ENCODE assay signal across 8 cellular contexts in the genomic region with DNA sequence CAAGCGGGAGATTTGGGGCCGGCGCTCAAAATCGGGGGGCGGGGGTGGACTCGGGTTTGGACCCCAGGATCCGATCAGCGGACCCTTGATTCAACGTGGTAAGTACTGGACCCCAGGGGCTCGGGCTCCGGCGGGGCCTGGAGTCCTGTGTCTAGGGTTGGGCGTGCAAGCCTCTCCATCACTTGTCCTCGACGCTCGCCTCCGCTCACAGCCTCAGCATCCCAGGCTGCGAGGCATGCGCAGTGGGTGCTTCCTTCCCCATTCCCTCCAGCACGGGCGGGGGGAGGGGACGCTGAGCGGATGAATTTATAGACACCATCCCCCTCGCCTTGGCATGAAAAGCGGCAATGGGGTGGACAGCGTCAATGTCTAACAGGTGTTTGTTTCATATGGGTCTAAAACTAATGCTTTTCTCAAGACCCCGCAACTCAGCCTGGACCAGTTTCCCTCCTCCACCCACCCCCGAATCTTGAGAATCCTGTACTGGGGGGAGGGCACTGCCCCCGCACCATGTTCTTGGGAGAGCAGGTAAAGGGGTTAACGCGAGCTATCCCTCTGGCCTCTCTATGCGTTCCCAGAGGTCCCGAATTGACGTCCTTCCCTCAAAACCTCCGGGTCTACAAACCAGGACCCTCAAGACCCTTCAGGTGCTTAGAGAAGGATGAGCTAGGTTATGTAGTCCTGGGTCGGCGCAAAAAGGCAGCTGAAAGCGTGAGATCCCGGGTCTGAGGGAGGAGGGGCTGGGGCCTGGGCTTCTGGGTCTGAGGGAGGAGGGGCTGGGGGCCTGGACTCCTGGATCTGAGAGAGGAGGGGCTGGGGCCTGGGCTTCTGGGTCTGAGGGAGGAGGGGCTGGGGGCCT. TPM values are rescaled to one million over a fixed set of nuclear protein-coding genes. Genes with fewer than 3 reads are reported as not detected.
A peak's percentile ranks its signal among the peaks of the same experiment; 100 is the strongest.
DNase-seq lines count a peak whose midpoint lies in the region; ATAC-seq and TF ChIP-seq lines count a peak whose summit lies in the region.

No MANE protein-coding gene starts in this region.

- TF ChIP-seq CTCF in breast epithelium (IDR thresholded peaks at IDR 0.05): no peak

- no peak for ATAC-seq in GM21576 (IDR thresholded peaks at IDR 0.05; ENCODE audit: unreplicated experiment)

- intact Hi-C loops in breast epithelium (cut with DNase I; ENCODE audit: low total_unique reads): no loop called here

- H3K27ac ChIP-seq in breast epithelium (peak overlapping the region in 1 of 2 donors; percentile 70), iPS-18a (ENCODE audit: low read length) (peak overlapping the region; percentile 46)

- H3K36me3 ChIP-seq in breast epithelium (no peaks in the 10 kb centered on the region), iPS-18a (ENCODE audit: control insufficient read depth, low read depth, low read length) (peaks cover 23% of the 10 kb centered on the region)

- no peaks in the 10 kb centered on the region for H3K27me3 ChIP-seq in breast epithelium
- no peaks in the 10 kb centered on the region for H3K27me3 ChIP-seq in iPS-18a (ENCODE audit: control insufficient read depth, insufficient read depth, low read length)

- peaks cover 0 to 6% of the 10 kb centered on the region in 2 donors for H3K4me1 ChIP-seq in breast epithelium
- H3K4me1 ChIP-seq in iPS-18a (ENCODE audit: control insufficient read depth, low read depth, low read length): no peaks in the 10 kb centered on the region

- no peak for TF ChIP-seq POLR2A in breast epithelium (IDR thresholded peaks at IDR 0.05)

- peak overlapping the region; percentile 46 to 75 (median 58) for H3K4me3 ChIP-seq in breast epithelium
- peak overlapping the region; percentile 79 for H3K4me3 ChIP-seq in iPS-18a (ENCODE audit: low read length)
- peak overlapping the region; percentile 55 for H3K4me3 ChIP-seq in skeletal muscle cell (ENCODE audit: low read depth, low read length)

- H3K9ac ChIP-seq in iPS-18a (ENCODE audit: low read length): peak overlapping the region; percentile 64

- DNase-seq in DMS 273 (lab: John Stamatoyannopoulos, UW; ENCODE audit: unreplicated experiment): peak; percentile 84
- DNase-seq in DMS 273 treated with DMSO at 0.1 percent for 48 hours (lab: John Stamatoyannopoulos, UW): no peak
- DNase-seq in NCI-H748 (lab: John Stamatoyannopoulos, UW; ENCODE audit: unreplicated experiment): peak; percentile 94
- no peak for DNase-seq in breast epithelium (ENCODE audit: low spot score in 2 of 2)
- no peak for DNase-seq in skeletal muscle cell (ENCODE audit: low read depth)
- DNase-seq in NK-92 (lab: John Stamatoyannopoulos, UW; ENCODE audit: unreplicated experiment): no peak

- H3K9me3 ChIP-seq in breast epithelium: no peaks in the 10 kb centered on the region
- no peaks in the 10 kb centered on the region for H3K9me3 ChIP-seq in iPS-18a (ENCODE audit: control insufficient read depth, low read depth, low read length)

RNA-seq across cellular contexts. Expression of a gene that starts 0.6 kb away (rescaled TPM):
- 10 to 100 TPM in 1 of 3 donors, 1 to 10 TPM in 1, under 1 TPM in 1; 0.80 to 14.4 (median 2.8) TPM for total RNA-seq in breast epithelium

RNA-seq across cellular contexts. Expression of a gene that starts 2.1 kb away (rescaled TPM):
- 1 to 10 TPM; 1.3 to 2.9 (median 1.4) TPM for total RNA-seq in breast epithelium

RNA-seq across cellular contexts. Expression of a gene that starts 14.4 kb away (rescaled TPM):
- 100 to 1,000 TPM; 137 to 227 (median 154) TPM for total RNA-seq in breast epithelium

RNA-seq across cellular contexts. Expression of a gene that starts 25.7 kb away (rescaled TPM):
- 10 to 100 TPM in 1 of 3 donors, 1 to 10 TPM in 2; 5.1 to 11.7 (median 8.5) TPM for total RNA-seq in breast epithelium

RNA-seq across cellular contexts. Expression of a gene that starts 25.8 kb away (rescaled TPM):
- 100 to 1,000 TPM in 1 of 3 donors, 10 to 100 TPM in 2; 39.7 to 100 (median 52.4) TPM for total RNA-seq in breast epithelium

Comparison
In these comparisons a context has a peak if more than half of its experiments do, and no peak if none do; other contexts are left out.
1. DNase-seq: peak in DMS 273 (single experiment) and NCI-H748 (single experiment); none in DMS 273 treated with DMSO at 0.1 percent for 48 hours (single experiment), breast epithelium (0 of 2), skeletal muscle cell (single experiment) and NK-92 (single experiment).
2. Peak in every context shown above with its lines, with median percentiles within 50 percentile points of each other: H3K4me3 ChIP-seq.